In the genomic region with DNA sequence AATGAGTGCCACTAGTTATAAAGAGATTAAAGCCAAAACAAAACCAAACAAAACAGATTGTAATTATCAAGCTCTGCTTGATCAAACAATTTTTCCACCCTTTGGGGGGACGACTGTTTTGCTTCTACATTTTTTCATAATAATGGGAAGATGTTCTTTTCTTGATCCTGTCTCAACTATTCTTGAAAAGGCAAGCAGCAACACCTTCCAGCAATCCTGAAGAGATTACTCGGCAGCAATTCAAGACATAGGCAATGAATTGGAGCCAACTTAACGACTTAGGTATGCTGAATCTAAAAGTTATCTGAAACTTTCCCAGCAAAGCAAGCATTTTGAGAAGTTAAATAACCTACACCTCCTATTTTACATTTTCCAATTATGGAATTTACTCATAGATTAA, we compare ENCODE assay signal across 25 cellular contexts.
"Had no signal": no experiment of that assay in that cellular context is flagged by ENCODE, and none has a peak within 500 bp of the region (broad histone marks: within the 10 kb centered on the region; RNA-seq: fewer than 3 reads in every experiment).

No MANE protein-coding gene starts in this region.

- H3K27me3 ChIP-seq: esophagus squamous epithelium, gastroesophageal sphincter, heart left ventricle, hepatocyte, left lung had no signal

- H3K79me2 ChIP-seq: hepatocyte had no signal

- H3K36me3 Mint-ChIP-seq: memory B cell, naive B cell had no signal

- H3K4me1 Mint-ChIP-seq: memory B cell had no signal

- H3K4me3 Mint-ChIP-seq: immature natural killer cell, memory B cell, naive B cell had no signal

- H3K9me3 ChIP-seq: esophagus squamous epithelium, gastroesophageal sphincter, lower lobe of right lung, mucosa of descending colon had no signal

- H2AFZ ChIP-seq: hepatocyte had no signal

- ATAC-seq: esophagus mucosa, gastroesophageal sphincter, heart left ventricle, left cardiac atrium, left lung, left ventricle myocardium superior, lower lobe of right lung, mucosa of descending colon had no signal

- H3K36me3 ChIP-seq: esophagus squamous epithelium, gastroesophageal sphincter, heart left ventricle, left lung, lower lobe of right lung had no signal

- H3K27ac ChIP-seq: coronary artery, dorsolateral prefrontal cortex, epithelial cell of prostate, esophagus squamous epithelium, gastroesophageal sphincter, heart left ventricle, hepatocyte, left lung, lower lobe of right lung had no signal

- H3K9me3 Mint-ChIP-seq: memory B cell had no signal

- H3K4me1 ChIP-seq: gastroesophageal sphincter, left lung, lower lobe of right lung had no signal

- DNase-seq: dermis blood vessel endothelial cell; dorsolateral prefrontal cortex; effector CD4-positive, alpha-beta T cell; effector memory CD4-positive, alpha-beta T cell; erythroblast; esophagus squamous epithelium; foreskin fibroblast; foreskin melanocyte; heart left ventricle; hypothalamus; immature natural killer cell; islet precursor cell; left cardiac atrium; left lung; left ventricle myocardium superior; lower lobe of right lung; mesendoderm; mucosa of descending colon; naive B cell had no signal

- H3K4me3 ChIP-seq: coronary artery, dorsolateral prefrontal cortex, esophagus squamous epithelium, gastroesophageal sphincter, heart left ventricle, hepatocyte, left lung, lower lobe of right lung, mucosa of descending colon had no signal

- H3K27ac Mint-ChIP-seq: immature natural killer cell, memory B cell, naive B cell had no signal

- H3K4me2 ChIP-seq: hepatocyte had no signal
